ENCODE assay signal across 11 cellular contexts in the genomic region with DNA sequence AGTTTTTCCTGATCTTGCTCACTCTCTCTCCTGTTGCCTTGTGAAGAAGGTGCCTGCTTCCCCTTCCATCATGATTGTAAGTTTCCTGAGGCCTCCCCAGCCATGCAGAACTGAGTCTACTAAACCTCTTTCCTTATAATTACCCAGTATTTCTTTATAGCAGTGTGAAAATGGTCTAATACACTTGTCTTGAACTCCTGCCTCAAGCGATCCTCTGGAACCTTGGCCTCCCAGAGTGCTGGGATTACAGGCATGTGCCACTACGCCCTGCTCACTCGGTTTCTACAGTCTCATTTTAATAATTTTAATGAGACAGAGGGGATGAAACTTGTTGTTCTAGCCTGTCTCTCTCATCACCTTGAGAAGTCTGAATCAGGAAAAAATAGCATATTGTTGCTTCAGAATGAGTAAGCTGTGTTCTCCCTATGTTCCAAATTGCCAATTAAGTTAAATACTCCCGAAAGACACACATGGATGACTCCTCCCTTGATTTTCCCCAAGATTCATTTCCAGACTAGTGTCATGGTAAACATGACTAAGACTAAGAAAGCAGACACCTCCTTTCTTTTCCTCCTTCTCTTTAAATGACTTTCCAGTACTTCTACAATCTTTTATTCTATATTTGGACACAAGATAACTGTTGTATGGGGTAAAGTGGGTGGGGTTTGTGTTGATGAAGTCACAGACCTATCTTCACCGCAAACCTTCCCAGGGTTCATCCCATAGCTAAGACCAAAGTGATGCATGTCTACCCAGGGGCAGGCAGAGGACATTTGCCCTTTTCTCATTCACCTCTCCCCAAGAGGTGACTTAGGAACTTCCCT. TPM values are rescaled to one million over a fixed set of nuclear protein-coding genes. Genes with fewer than 3 reads are reported as not detected.
DNase-seq lines count a peak whose midpoint lies in the region; ATAC-seq and TF ChIP-seq lines count a peak whose summit lies in the region.
"Had no signal": no experiment of that assay in that cellular context is flagged by ENCODE, and none has a peak within 500 bp of the region (broad histone marks: within the 10 kb centered on the region; RNA-seq: fewer than 3 reads in every experiment).

No MANE protein-coding gene starts in this region.

- peak overlapping the region; percentile 16; the same call in 1 of the 2 replicates for H3K9ac ChIP-seq in OCI-LY3 (ENCODE audit: low read length)

- DNase-seq in fibroblast of the aortic adventitia (ENCODE audit: low read depth) (peak; percentile 58), COR-L47 (lab: John Stamatoyannopoulos, UW) (no peak), mesenteric fat pad (ENCODE audit: low spot score) (no peak), NCI-H446 (lab: John Stamatoyannopoulos, UW) (no peak)
- DNase-seq: activated CD4-positive, CD25-positive, alpha-beta regulatory T cell; cortex of kidney had no signal

- H2AFZ ChIP-seq in OCI-LY3 (ENCODE audit: low read depth, low read length) = no peak overlapping the region

- peaks cover 53% of the 10 kb centered on the region for H3K4me1 ChIP-seq in OCI-LY3 (ENCODE audit: low read length)

- H3K4me2 ChIP-seq in OCI-LY3 (ENCODE audit: low read length) = peak overlapping the region; percentile 39

- H3K9me3 ChIP-seq in OCI-LY3 (ENCODE audit: insufficient read depth, low read length) = no peaks in the 10 kb centered on the region

- peak overlapping the region; percentile 91 for H3K27ac ChIP-seq in OCI-LY3 (ENCODE audit: low read length)

- no peaks in the 10 kb centered on the region for H3K36me3 ChIP-seq in OCI-LY3 (replicated peaks; ENCODE audit: low read depth, low read length)

- no peaks in the 10 kb centered on the region for H4K20me1 ChIP-seq in OCI-LY3 (ENCODE audit: insufficient read depth, low read length)

- no peaks in the 10 kb centered on the region for H3K27me3 ChIP-seq in OCI-LY3 (ENCODE audit: low read depth, low read length)

- H3K79me2 ChIP-seq in OCI-LY3 (ENCODE audit: low read length) = no peaks in the 10 kb centered on the region

- peak; percentile 57 for ATAC-seq in GM18508 (IDR thresholded peaks at IDR 0.05; ENCODE audit: insufficient read depth, unreplicated experiment)
- ATAC-seq in GM21529 (IDR thresholded peaks at IDR 0.05; ENCODE audit: unreplicated experiment) = peak; percentile 68
- no peak for ATAC-seq in HG03571 (IDR thresholded peaks at IDR 0.05; ENCODE audit: unreplicated experiment)

- H3K4me3 ChIP-seq in OCI-LY3 (ENCODE audit: low read length) = no peak overlapping the region; the same call in 1 of the 2 replicates
- no peak overlapping the region for H3K4me3 ChIP-seq in fibroblast of the aortic adventitia (ENCODE audit: low read depth, low read length)

- TF ChIP-seq CTCF in OCI-LY3 (IDR thresholded peaks at IDR 0.05; ENCODE audit: low read depth, low read length) = no peak
- TF ChIP-seq CTCF in fibroblast of the aortic adventitia (IDR thresholded peaks at IDR 0.05; ENCODE audit: insufficient read depth, low read length) = no peak

RNA-seq across cellular contexts. Expression of a gene that starts 7.8 kb away (rescaled TPM):
- total RNA-seq in fibroblast of the aortic adventitia (ENCODE audit: low replicate concordance) (4.7 and 9.9 TPM in 2 replicates), mesenteric fat pad (8.4 TPM)

RNA-seq across cellular contexts. Expression of a gene that starts 15.4 kb away (rescaled TPM):
- total RNA-seq in fibroblast of the aortic adventitia (ENCODE audit: low replicate concordance) (0.36 and 1.1 TPM in 2 replicates), mesenteric fat pad (26.7 TPM)

RNA-seq across cellular contexts. Expression of a gene that starts 23.6 kb away (rescaled TPM):
- total RNA-seq in fibroblast of the aortic adventitia (ENCODE audit: low replicate concordance) = not detected in 2 replicates
- not detected for total RNA-seq in mesenteric fat pad
- total RNA-seq: temporal lobe had no signal

RNA-seq across cellular contexts. Expression of a gene that starts 35.4 kb away (rescaled TPM):
- total RNA-seq in fibroblast of the aortic adventitia (ENCODE audit: low replicate concordance) (15.0 and 42.1 TPM in 2 replicates), mesenteric fat pad (52.5 TPM)

RNA-seq across cellular contexts. Expression of a gene that starts 43.3 kb away (rescaled TPM):
- total RNA-seq in fibroblast of the aortic adventitia (ENCODE audit: low replicate concordance) (1.8 and 2.0 TPM in 2 replicates), mesenteric fat pad (2.0 TPM)

Comparison
In these comparisons a context has a peak if more than half of its experiments do, and no peak if none do; other contexts are left out.
1. RNA of a gene that starts 15.4 kb away (total RNA-seq): 26.7 TPM in mesenteric fat pad (single experiment); 0.36 to 1.1 TPM in fibroblast of the aortic adventitia; every median in the first group is over 10 times any median in the second.